Comparison of ENCODE assay signal across 8 cellular contexts in genomic region chr7:7566651-7567611, GRCh38. TPM values are rescaled to one million over a fixed set of nuclear protein-coding genes. Genes with fewer than 3 reads are reported as not detected.
DNase-seq lines count a peak whose midpoint lies in the region; ATAC-seq and TF ChIP-seq lines count a peak whose summit lies in the region.

Gene MIOS, plus strand, starts transcription at chr7:7566884. Its CDS starts 5,592 bp downstream, at chr7:7572476.

- peak within 1 kb of the TSS; percentile 94 for H3K27ac ChIP-seq in colonic mucosa

- no peaks in the 10 kb centered on the region for H3K4me1 ChIP-seq in colonic mucosa

- H3K4me1 Mint-ChIP-seq in activated CD4-positive, alpha-beta T cell treated with anti-CD3 and anti-CD28 coated beads, Interleukin-2, amount 10 ng/mL, durations not matched to agents 24 days and 14 days, result peaks cover 23% of the 10 kb centered on the region

- no peak for TF ChIP-seq CTCF in colonic mucosa (IDR thresholded peaks at IDR 0.05)

- no peaks in the 10 kb centered on the region for H3K27me3 Mint-ChIP-seq in activated CD4-positive, alpha-beta T cell treated with anti-CD3 and anti-CD28 coated beads, Interleukin-2, amount 10 ng/mL, durations not matched to agents 24 days and 14 days

- no peaks in the 10 kb centered on the region for H3K36me3 ChIP-seq in colonic mucosa

- H3K27ac Mint-ChIP-seq in activated CD4-positive, alpha-beta T cell treated with anti-CD3 and anti-CD28 coated beads, Interleukin-2, amount 10 ng/mL, durations not matched to agents 24 days and 14 days, result peak within 1 kb of the TSS; percentile 79

- ATAC-seq in GM18858 (IDR thresholded peaks at IDR 0.05; ENCODE audit: unreplicated experiment), result peak; percentile 54
- ATAC-seq in HG03064 (IDR thresholded peaks at IDR 0.05; ENCODE audit: low read depth, unreplicated experiment), result peak; percentile 69
- ATAC-seq in left colon, result peak; percentile 89

- H3K9me3 Mint-ChIP-seq in activated CD4-positive, alpha-beta T cell treated with anti-CD3 and anti-CD28 coated beads, Interleukin-2, amount 10 ng/mL, durations not matched to agents 24 days and 14 days, result no peaks in the 10 kb centered on the region

- peaks cover 17% of the 10 kb centered on the region for H3K36me3 Mint-ChIP-seq in activated CD4-positive, alpha-beta T cell treated with anti-CD3 and anti-CD28 coated beads, Interleukin-2, amount 10 ng/mL, durations not matched to agents 24 days and 14 days (ENCODE audit: low read depth)

- no peaks in the 10 kb centered on the region for H3K27me3 ChIP-seq in colonic mucosa

- peak within 1 kb of the TSS; percentile 67 for H3K4me3 ChIP-seq in colonic mucosa

- peak; percentile 96 for DNase-seq in AG08396 (ENCODE audit: low spot score)
- DNase-seq in NCI-H226, result peak; percentile 88
- DNase-seq in activated CD4-positive, alpha-beta T cell treated with anti-CD3 and anti-CD28 coated beads, Interleukin-2, amount 10 ng/mL, durations not matched to agents 24 days and 14 days, result peak; percentile 96
- peak; percentile 91 for DNase-seq in colonic mucosa
- DNase-seq in left colon, result peak; percentile 89 to 92
- peak; percentile 78 for DNase-seq in stimulated activated CD4-positive, alpha-beta T cell treated with anti-CD3 and anti-CD28 coated beads, Interleukin-1b, Interleukin-23, amount 100 ng/mL, for 48 hours

- peak within 1 kb of the TSS; percentile 84 for H3K4me3 Mint-ChIP-seq in activated CD4-positive, alpha-beta T cell treated with anti-CD3 and anti-CD28 coated beads, Interleukin-2, amount 10 ng/mL, durations not matched to agents 24 days and 14 days

- peak within 1 kb of the TSS; percentile 88 to 96 for H3K9ac ChIP-seq in colonic mucosa (ENCODE audit: low read depth in 2 of 2, low read length in 2 of 2)

- intact Hi-C loops in activated CD4-positive, alpha-beta T cell treated with anti-CD3 and anti-CD28 coated beads, Interleukin-2, amount 10 ng/mL, durations not matched to agents 24 days and 14 days (cut with micrococcal nuclease), result loop anchor here (1.0 to 10.0 kb wide), 5 partner anchors 208 to 565 kb away; partner anchors contain the start of genes C1GALT1 and GLCCI1
- intact Hi-C loops in colonic mucosa (cut with DNase I) (no loop called here), left colon (cut with DNase I, micrococcal nuclease) (no loop called here)

- no peaks in the 10 kb centered on the region for H3K9me3 ChIP-seq in colonic mucosa

RNA-seq across cellular contexts. Expression of gene MIOS, which starts in this region (rescaled TPM):
- total RNA-seq in activated CD4-positive, alpha-beta T cell treated with anti-CD3 and anti-CD28 coated beads, Interleukin-2, amount 10 ng/mL, durations not matched to agents 24 days and 14 days, result 33.3 and 34.7 TPM in 2 replicates
- total RNA-seq in colonic mucosa (10 to 100 TPM; 23.7 to 26.8 TPM), left colon (10 to 100 TPM; 21.9 to 23.6 TPM)

Comparison
In these comparisons a context has a peak if more than half of its experiments do, and no peak if none do; other contexts are left out.
1. Peak in every context shown above with its lines: DNase-seq, ATAC-seq, H3K4me3 ChIP-seq and H3K27ac ChIP-seq.